ENCODE assay signal across 8 cellular contexts in genomic region chr13:44710576-44710975, GRCh38.
DNase-seq lines count a peak whose midpoint lies in the region; ATAC-seq and TF ChIP-seq lines count a peak whose summit lies in the region.

No MANE protein-coding gene starts in this region.

- peak; percentile 72 to 77 for ATAC-seq in activated CD4-positive, CD25-positive, alpha-beta regulatory T cell treated with anti-CD3 and anti-CD28 coated beads, Interleukin-2, amount 50 U/mL, for 24 hours
- no peak for ATAC-seq in HG02973 (IDR thresholded peaks at IDR 0.05; ENCODE audit: unreplicated experiment)

- no peaks in the 10 kb centered on the region for H3K27me3 ChIP-seq in left ventricle myocardium inferior (ENCODE audit: low read depth)

- no peak for TF ChIP-seq CTCF in left ventricle myocardium inferior (IDR thresholded peaks at IDR 0.05; ENCODE audit: borderline replicate concordance)

- no peak overlapping the region for H3K4me3 ChIP-seq in left ventricle myocardium inferior

- peak overlapping the region; percentile 77 for H3K27ac ChIP-seq in epithelial cell of prostate
- no peak overlapping the region for H3K27ac ChIP-seq in left ventricle myocardium inferior (replicated peaks)

- no peak for DNase-seq in activated CD4-positive, CD25-positive, alpha-beta regulatory T cell treated with anti-CD3 and anti-CD28 coated beads, Interleukin-2, amount 50 U/mL, for 72 hours
- DNase-seq in LHCN-M2 (ENCODE audit: low read depth) = peak; percentile 97
- DNase-seq in epithelial cell of prostate (ENCODE audit: low read depth, low spot score) = peak; percentile 82
- DNase-seq in stimulated activated CD8-positive, alpha-beta memory T cell treated with anti-CD3 and anti-CD28 coated beads, Interleukin-15, amount 100 ng/mL, for 48 hours (ENCODE audit: low read depth in 2 of 2) = peak; percentile 7 to 9
- no peak for DNase-seq in left ventricle myocardium inferior
- DNase-seq in HuH-7.5 (ENCODE audit: low spot score) = no peak

- H3K9me3 ChIP-seq in left ventricle myocardium inferior (replicated peaks) = peaks cover 12% of the 10 kb centered on the region

- H3K4me1 ChIP-seq in left ventricle myocardium inferior = peaks cover 17% of the 10 kb centered on the region

- H3K36me3 ChIP-seq in left ventricle myocardium inferior = no peaks in the 10 kb centered on the region

- intact Hi-C loops in left ventricle myocardium inferior (cut with micrococcal nuclease) = no loop called here

Comparison
In these comparisons a context has a peak if more than half of its experiments do, and no peak if none do; other contexts are left out.
1. DNase-seq: peak in LHCN-M2 (single experiment), epithelial cell of prostate (single experiment) and stimulated activated CD8-positive, alpha-beta memory T cell treated with anti-CD3 and anti-CD28 coated beads, Interleukin-15, amount 100 ng/mL, for 48 hours (2 of 2); none in activated CD4-positive, CD25-positive, alpha-beta regulatory T cell treated with anti-CD3 and anti-CD28 coated beads, Interleukin-2, amount 50 U/mL, for 72 hours (single experiment), left ventricle myocardium inferior (single experiment) and HuH-7.5 (single experiment).